Comparison of ENCODE assay signal across 19 cellular contexts in the genomic region with DNA sequence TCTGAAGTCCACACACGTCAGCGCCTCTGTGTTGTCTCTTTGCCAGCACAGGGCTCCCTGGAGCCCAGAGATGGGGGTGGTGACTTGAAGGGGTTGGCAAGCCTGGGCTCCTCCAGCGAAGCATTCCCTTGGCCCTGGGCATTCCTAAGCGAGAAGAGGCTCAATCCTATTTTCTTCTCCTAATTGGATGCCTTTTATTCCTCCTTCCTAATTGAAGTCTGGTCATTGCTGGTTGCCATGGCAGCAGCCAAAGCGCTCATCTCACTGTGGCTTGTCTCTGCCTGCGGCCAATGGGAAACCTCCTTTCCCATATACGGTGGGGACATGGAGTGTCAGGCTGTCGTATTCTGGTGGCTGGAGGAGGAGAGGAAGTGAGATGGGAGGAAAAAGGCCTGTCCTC. TPM values are rescaled to one million over a fixed set of nuclear protein-coding genes. Genes with fewer than 3 reads are reported as not detected.
A peak's percentile ranks its signal among the peaks of the same experiment; 100 is the strongest.
DNase-seq lines count a peak whose midpoint lies in the region; ATAC-seq and TF ChIP-seq lines count a peak whose summit lies in the region.
"Had no signal": no experiment of that assay in that cellular context is flagged by ENCODE, and none has a peak within 500 bp of the region (broad histone marks: within the 10 kb centered on the region; RNA-seq: fewer than 3 reads in every experiment).

No MANE protein-coding gene starts in this region.

- H3K36me3 Mint-ChIP-seq in GM23338 (ENCODE audit: low read depth) = peaks cover 60% of the 10 kb centered on the region
- peaks cover 5% of the 10 kb centered on the region for H3K36me3 Mint-ChIP-seq in glutamatergic neuron (ENCODE audit: unreplicated experiment)
- H3K36me3 Mint-ChIP-seq in endothelial cell (ENCODE audit: low read depth, unreplicated experiment) = no peaks in the 10 kb centered on the region
- H3K36me3 Mint-ChIP-seq: activated naive CD4-positive, alpha-beta T cell treated with anti-CD3 and anti-CD28 coated beads, Interleukin-2, amount 50 U/mL, for 72 hours had no signal

- peaks cover 9% of the 10 kb centered on the region; the same call in 1 of the 2 replicates for H3K36me3 ChIP-seq in GM23338 (ENCODE audit: insufficient read depth)
- peaks cover 0 to 12% (median 0%) of the 10 kb centered on the region in 3 donors for H3K36me3 ChIP-seq in tibial artery
- H3K36me3 ChIP-seq: gastroesophageal sphincter, prostate gland had no signal

- H2AFZ ChIP-seq in GM23338 = no peak overlapping the region

- H3K27ac Mint-ChIP-seq in GM23338 = no peak overlapping the region
- H3K27ac Mint-ChIP-seq in glutamatergic neuron (ENCODE audit: unreplicated experiment) = no peak overlapping the region
- H3K27ac Mint-ChIP-seq in endothelial cell (ENCODE audit: unreplicated experiment) = no peak overlapping the region
- H3K27ac Mint-ChIP-seq: activated naive CD4-positive, alpha-beta T cell treated with anti-CD3 and anti-CD28 coated beads, Interleukin-2, amount 50 U/mL, for 72 hours; IgD-negative memory B cell had no signal

- H3K27me3 ChIP-seq in GM23338 (ENCODE audit: insufficient read depth) = no peaks in the 10 kb centered on the region
- peaks cover 0 to 4% of the 10 kb centered on the region in 2 donors for H3K27me3 ChIP-seq in tibial artery
- H3K27me3 ChIP-seq: gastroesophageal sphincter, stomach had no signal

- ATAC-seq in GM23338 (no peak), HG02571 (IDR thresholded peaks at IDR 0.05; ENCODE audit: unreplicated experiment) (no peak)
- ATAC-seq: gastroesophageal sphincter had no signal

- intact Hi-C loops in tibial artery (cut with DNase I; ENCODE audit: low total_unique reads) = no loop called here

- no peak for TF ChIP-seq CTCF in GM23338 (conservative IDR thresholded peaks at IDR 0.05; ENCODE audit: low read depth in 2 of 2)
- no peak for TF ChIP-seq CTCF in glutamatergic neuron (IDR thresholded peaks at IDR 0.05; ENCODE audit: partially characterized antibody, unreplicated experiment)
- no peak for TF ChIP-seq CTCF in endothelial cell (IDR thresholded peaks at IDR 0.05; ENCODE audit: unreplicated experiment)
- no peak for TF ChIP-seq CTCF in tibial artery (IDR thresholded peaks at IDR 0.05)

- H3F3A ChIP-seq in GM23338 (replicated peaks; ENCODE audit: low read depth) = no peaks in the 10 kb centered on the region

- no peaks in the 10 kb centered on the region for H3K79me2 ChIP-seq in GM23338 (replicated peaks; ENCODE audit: insufficient read depth)

- H3K4me2 ChIP-seq in GM23338 = no peak overlapping the region

- no peaks in the 10 kb centered on the region for H3K9me3 Mint-ChIP-seq in GM23338
- peaks cover 2% of the 10 kb centered on the region for H3K9me3 Mint-ChIP-seq in glutamatergic neuron (ENCODE audit: unreplicated experiment)
- H3K9me3 Mint-ChIP-seq in endothelial cell (ENCODE audit: unreplicated experiment) = no peaks in the 10 kb centered on the region
- H3K9me3 Mint-ChIP-seq: activated naive CD4-positive, alpha-beta T cell treated with anti-CD3 and anti-CD28 coated beads, Interleukin-2, amount 50 U/mL, for 72 hours had no signal

- H3K4me1 ChIP-seq in GM23338 (ENCODE audit: insufficient read depth) (peaks cover 9% of the 10 kb centered on the region; the same call in 1 of the 2 replicates), tibial artery (no peaks in the 10 kb centered on the region)
- H3K4me1 ChIP-seq: gastroesophageal sphincter, prostate gland, stomach had no signal

- H3K4me3 ChIP-seq in GM23338 (no peak overlapping the region), tibial artery (no peak overlapping the region)
- H3K4me3 ChIP-seq: gastroesophageal sphincter, prostate gland, stomach had no signal

- peak; percentile 19 for DNase-seq in GM23338 (ENCODE audit: low spot score)
- DNase-seq in amygdala (lab: John Stamatoyannopoulos, UW) = peak in 46 of 56 donors; percentile 12 to 79 (median 57)
- peak; percentile 56 for DNase-seq in glutamatergic neuron
- peak in 34 of 56 donors; percentile 8 to 81 (median 45) for DNase-seq in nucleus accumbens (lab: John Stamatoyannopoulos, UW)
- DNase-seq in endothelial cell (ENCODE audit: low spot score) = no peak
- no peak for DNase-seq in AG08395 (ENCODE audit: low spot score)
- no peak for DNase-seq in tibial artery
- DNase-seq: activated CD4-positive, alpha-beta T cell treated with anti-CD3 and anti-CD28 coated beads, Interleukin-2, amount 50 U/mL, for 4 hours; activated T-cell treated with anti-CD3 and anti-CD28 coated beads, Interleukin-2, amount 50 U/mL, for 1 hour; Calu3; HCEC 1CT; kidney; NCI-H345; stomach had no signal

- H3K9me2 ChIP-seq in GM23338 (ENCODE audit: insufficient read depth) = no peaks in the 10 kb centered on the region

- peaks cover 9% of the 10 kb centered on the region for H3K27me3 Mint-ChIP-seq in GM23338 (ENCODE audit: insufficient read depth, low read depth, poor library complexity)
- H3K27me3 Mint-ChIP-seq in glutamatergic neuron (ENCODE audit: unreplicated experiment) = peaks cover 5% of the 10 kb centered on the region
- peaks cover 3% of the 10 kb centered on the region for H3K27me3 Mint-ChIP-seq in endothelial cell (ENCODE audit: unreplicated experiment)

- H3K9me3 ChIP-seq in tibial artery = no peaks in the 10 kb centered on the region
- H3K9me3 ChIP-seq: gastroesophageal sphincter, prostate gland, stomach had no signal

- H3K4me3 Mint-ChIP-seq in GM23338 (no peak overlapping the region), glutamatergic neuron (ENCODE audit: unreplicated experiment) (no peak overlapping the region), endothelial cell (ENCODE audit: unreplicated experiment) (no peak overlapping the region)
- H3K4me3 Mint-ChIP-seq: IgD-negative memory B cell had no signal

- H3K4me1 Mint-ChIP-seq in GM23338 = peaks cover 12% of the 10 kb centered on the region
- no peaks in the 10 kb centered on the region for H3K4me1 Mint-ChIP-seq in glutamatergic neuron (ENCODE audit: low read depth, unreplicated experiment)
- H3K4me1 Mint-ChIP-seq in endothelial cell (ENCODE audit: unreplicated experiment) = peaks cover 12% of the 10 kb centered on the region

- no peaks in the 10 kb centered on the region for H4K20me1 ChIP-seq in GM23338 (replicated peaks; ENCODE audit: insufficient read depth)

- H3K27ac ChIP-seq in GM23338 (ENCODE audit: low read depth) = no peak overlapping the region
- no peak overlapping the region for H3K27ac ChIP-seq in tibial artery
- H3K27ac ChIP-seq: gastroesophageal sphincter, prostate gland, stomach had no signal

TF ChIP-seq in GM23338, 12 proteins besides CTCF, POLR2A, EP300 and RAD21 (continues in another document):
- TF ChIP-seq CREB1 (CRISPR knock-in tag; IDR thresholded peaks at IDR 0.05; ENCODE audit: low read depth) = no peak

RNA-seq across cellular contexts. Expression of a gene that starts 52.3 kb away (rescaled TPM):
- total RNA-seq in GM23338 (2014; rRNA removed; shearing (Covaris generic)) = 129 and 138 TPM in 2 replicates
- polyA plus RNA-seq in GM23338 (2016; fragmentation: Nextera tagmentation; extraction: Ambion mirVana) = 63.5 and 75.1 TPM in 2 replicates
- total RNA-seq in glutamatergic neuron (ENCODE audit: unreplicated experiment) = 65.2 TPM
- 88.5 TPM for total RNA-seq in endothelial cell (ENCODE audit: unreplicated experiment)

Comparison
In these comparisons a context has a peak if more than half of its experiments do, and no peak if none do; other contexts are left out.
1. DNase-seq: peak in GM23338 (single experiment), amygdala (46 of 56), glutamatergic neuron (single experiment) and nucleus accumbens (34 of 56); none in endothelial cell (single experiment), AG08395 (single experiment) and tibial artery (0 of 2).